1 cellular context compared by ENCODE assay signal in genomic region chr16:66937725-66938337, GRCh38.
TF ChIP-seq lines count a peak whose summit lies in the region.

No MANE protein-coding gene starts in this region.

TF ChIP-seq in K562, 482 proteins besides CTCF, POLR2A, EP300 and RAD21:
- TF ChIP-seq ZBTB49 (CRISPR knock-in tag; IDR thresholded peaks at IDR 0.05; ENCODE audit: borderline replicate concordance) = no peak
- peak; percentile 38; the same call in 1 of the 2 replicates for TF ChIP-seq TFE3 (CRISPR knock-in tag; IDR thresholded peaks at IDR 0.05)
- no peak for TF ChIP-seq THAP7 (CRISPR knock-in tag; IDR thresholded peaks at IDR 0.05)
- TF ChIP-seq ZC3H11A (IDR thresholded peaks at IDR 0.05; ENCODE audit: low read depth, low read length) = no peak
